ENCODE assay signal across 15 cellular contexts in the genomic region with DNA sequence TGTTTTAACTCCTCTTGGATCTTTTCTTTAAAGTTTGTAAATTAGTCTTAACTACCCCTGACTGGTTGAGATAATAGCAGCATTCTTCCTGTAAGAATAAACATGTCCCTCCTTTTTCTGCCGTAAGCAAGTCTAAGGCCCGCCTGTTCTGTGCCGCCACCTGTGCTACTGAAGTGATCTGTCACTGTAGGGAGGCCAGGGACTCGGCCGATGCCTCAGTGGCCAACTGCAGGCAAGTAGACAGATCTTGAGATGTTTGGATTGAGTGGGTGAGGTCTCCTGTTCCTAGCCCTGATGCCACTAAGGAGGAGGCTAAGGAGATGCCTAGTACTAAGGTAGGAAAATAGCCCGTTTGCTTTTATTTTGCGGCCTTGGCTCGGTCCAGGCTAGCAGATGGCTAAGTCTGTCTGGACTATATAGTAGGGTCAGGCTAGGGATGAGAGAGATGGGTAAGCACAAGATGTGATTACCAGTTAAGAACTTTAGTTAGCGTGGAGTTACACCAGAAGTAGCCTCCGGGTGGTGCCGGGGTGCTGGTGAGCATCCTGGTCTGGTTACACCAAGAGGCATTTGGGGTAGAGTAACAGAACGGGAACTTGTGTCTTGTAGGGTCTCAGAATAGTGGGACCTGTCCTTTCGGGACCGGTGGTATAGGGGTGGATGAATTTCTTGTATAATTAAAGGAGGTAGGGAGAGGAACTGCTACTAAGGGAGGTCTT.
A peak's percentile ranks its signal among the peaks of the same experiment; 100 is the strongest.
DNase-seq lines count a peak whose midpoint lies in the region; ATAC-seq and TF ChIP-seq lines count a peak whose summit lies in the region.
"Had no signal": no experiment of that assay in that cellular context is flagged by ENCODE, and none has a peak within 500 bp of the region (broad histone marks: within the 10 kb centered on the region; RNA-seq: fewer than 3 reads in every experiment).

No MANE protein-coding gene starts in this region.

- H3K9me3 ChIP-seq in HCT116 (ENCODE audit: control insufficient read depth in 1 of 2, insufficient read depth in 1 of 2, low read depth in 1 of 2, low read length in 2 of 2) = no peaks in the 10 kb centered on the region

- H3K4me3 ChIP-seq in HCT116 (replicated peaks in 1 of 2; ENCODE audit: low read depth in 1 of 2, low read length in 2 of 2) = no peak overlapping the region
- H3K4me3 ChIP-seq in mesendoderm (ENCODE audit: low read length) = no peak overlapping the region
- H3K4me3 ChIP-seq: BLaER1 treated with 17β-estradiol and CSF1 and Interleukin-3, amounts not matched to agents 10 nM and 100 nM had no signal

- no peak overlapping the region for H2BK120ac ChIP-seq in mesendoderm (ENCODE audit: low read depth, low read length)

- H4K20me1 ChIP-seq in HCT116 (ENCODE audit: insufficient read depth) = no peaks in the 10 kb centered on the region
- H4K20me1 ChIP-seq: BLaER1 treated with 17β-estradiol and CSF1 and Interleukin-3, amounts not matched to agents 10 nM and 100 nM had no signal

- H2AK5ac ChIP-seq in mesendoderm (ENCODE audit: low read length) = no peak overlapping the region

- no peak overlapping the region for H3K18ac ChIP-seq in mesendoderm (ENCODE audit: low read length)

- H3K4me3 Mint-ChIP-seq in chondrocyte (ENCODE audit: unreplicated experiment) (no peak overlapping the region), endothelial cell (ENCODE audit: unreplicated experiment) (no peak overlapping the region)
- H3K4me3 Mint-ChIP-seq: CD4-positive, CD25-positive, alpha-beta regulatory T cell had no signal

- H3K4me2 ChIP-seq in HCT116 (ENCODE audit: low read length) = no peak overlapping the region
- no peak overlapping the region for H3K4me2 ChIP-seq in mesendoderm (ENCODE audit: low read length)
- H3K4me2 ChIP-seq: BLaER1 treated with 17β-estradiol and CSF1 and Interleukin-3, amounts not matched to agents 10 nM and 100 nM had no signal

- TF ChIP-seq RAD21 in HCT116 (IDR thresholded peaks at IDR 0.05; ENCODE audit: low read depth) = peak; percentile 16; the same call in 1 of the 2 replicates

- no peaks in the 10 kb centered on the region for H3K79me2 ChIP-seq in HCT116 (ENCODE audit: insufficient read depth, low read length)
- no peaks in the 10 kb centered on the region for H3K79me2 ChIP-seq in mesendoderm (ENCODE audit: control insufficient read depth, insufficient read depth, low read length)

- no peaks in the 10 kb centered on the region for H3K36me3 Mint-ChIP-seq in chondrocyte (ENCODE audit: low read depth)
- peaks cover 14% of the 10 kb centered on the region for H3K36me3 Mint-ChIP-seq in endothelial cell (ENCODE audit: low read depth, unreplicated experiment)
- H3K36me3 Mint-ChIP-seq: CD4-positive, CD25-positive, alpha-beta regulatory T cell had no signal

- no peak for ATAC-seq in HCT116

- H3K4me1 ChIP-seq in HCT116 (ENCODE audit: control insufficient read depth in 1 of 2, insufficient read depth in 2 of 2, low read length in 2 of 2) (no peaks in the 10 kb centered on the region), mesendoderm (ENCODE audit: control insufficient read depth, low read depth, low read length) (no peaks in the 10 kb centered on the region)
- H3K4me1 ChIP-seq: BLaER1 treated with 17β-estradiol and CSF1 and Interleukin-3, amounts not matched to agents 10 nM and 100 nM had no signal

- RAD21 ChIA-PET in HCT116 (lab: Charles Lee; ENCODE audit: low non-redundant PET in 1 of 2, low total read pairs in 2 of 2, uncharacterized antibody in 2 of 2, unreplicated experiment in 2 of 2) = no interaction called here

- H2BK15ac ChIP-seq in mesendoderm (replicated peaks; ENCODE audit: low read depth) = no peak overlapping the region

- no peak overlapping the region for H3K4ac ChIP-seq in mesendoderm (ENCODE audit: low read depth, low read length)

- POLR2A ChIA-PET in HCT116 (lab: Charles Lee) = no interaction called here

- H3K27me3 Mint-ChIP-seq in chondrocyte (ENCODE audit: low read depth) = no peaks in the 10 kb centered on the region
- H3K27me3 Mint-ChIP-seq in endothelial cell (ENCODE audit: unreplicated experiment) = peaks cover 5% of the 10 kb centered on the region
- H3K27me3 Mint-ChIP-seq: CD4-positive, CD25-positive, alpha-beta regulatory T cell had no signal

- H3K4me1 Mint-ChIP-seq in chondrocyte (ENCODE audit: low read depth) (no peaks in the 10 kb centered on the region), endothelial cell (ENCODE audit: unreplicated experiment) (no peaks in the 10 kb centered on the region)
- H3K4me1 Mint-ChIP-seq: CD4-positive, CD25-positive, alpha-beta regulatory T cell had no signal

- H2BK5ac ChIP-seq in mesendoderm (ENCODE audit: low read length) = no peak overlapping the region

- no CpG with 5 or more reads among the region's 14 CpGs for WGBS in mesendoderm (ENCODE audit: extremely low coverage, insufficient coverage, low lambda C conversion rate)

- CTCF ChIA-PET in HCT116 (lab: Charles Lee) = no interaction called here

- H3K79me1 ChIP-seq in mesendoderm (ENCODE audit: low read length) = no peaks in the 10 kb centered on the region

- no peak overlapping the region for H3K56ac ChIP-seq in mesendoderm (ENCODE audit: low read length)

- H3K9me3 Mint-ChIP-seq in chondrocyte (ENCODE audit: low read depth) = peaks cover 37% of the 10 kb centered on the region
- peaks cover 17% of the 10 kb centered on the region for H3K9me3 Mint-ChIP-seq in endothelial cell (ENCODE audit: unreplicated experiment)

- H3K9ac ChIP-seq in HCT116 (ENCODE audit: low read length) (no peak overlapping the region), mesendoderm (ENCODE audit: low read length) (no peak overlapping the region)
- H3K9ac ChIP-seq: BLaER1 treated with 17β-estradiol and CSF1 and Interleukin-3, amounts not matched to agents 10 nM and 100 nM had no signal

- no peak overlapping the region for H3K23ac ChIP-seq in mesendoderm (ENCODE audit: low read length)

- TF ChIP-seq CTCF in 22Rv1 (IDR thresholded peaks at IDR 0.05) (0 out of 2 replicates have a peak, but pooled peaks have one; percentile 8), HCT116 (IDR thresholded peaks at IDR 0.05 in 2 of 3, conservative IDR thresholded peaks at IDR 0.05 in 1 of 3; ENCODE audit: borderline replicate concordance in 1 of 3, insufficient read depth in 1 of 3, low read depth in 2 of 3, low read length in 2 of 3) (peak in 1 of 3 experiments; percentile 18; a peak in 2 of 6 replicates), chondrocyte (IDR thresholded peaks at IDR 0.05) (no peak), endothelial cell (IDR thresholded peaks at IDR 0.05; ENCODE audit: unreplicated experiment) (no peak)

- H3K27ac ChIP-seq in 22Rv1 = no peak overlapping the region
- H3K27ac ChIP-seq in HCT116 (ENCODE audit: low read depth, low read length) = no peak overlapping the region
- H3K27ac ChIP-seq in mesendoderm (ENCODE audit: low read depth, low read length) = no peak overlapping the region
- H3K27ac ChIP-seq: BLaER1 treated with 17β-estradiol and CSF1 and Interleukin-3, amounts not matched to agents 10 nM and 100 nM had no signal

- H3K27me3 ChIP-seq in HCT116 (ENCODE audit: insufficient read depth, low read length) = no peaks in the 10 kb centered on the region
- no peaks in the 10 kb centered on the region for H3K27me3 ChIP-seq in mesendoderm (ENCODE audit: insufficient read depth, low read length, poor library complexity)
- H3K27me3 ChIP-seq: BLaER1 treated with 17β-estradiol and CSF1 and Interleukin-3, amounts not matched to agents 10 nM and 100 nM had no signal

- H4K5ac ChIP-seq in mesendoderm (ENCODE audit: low read length) = no peak overlapping the region

- no TSS peak for BruUV-seq in HCT116 (replicated peaks; lab: Mats Ljungman, UMichigan)

- H3K27ac Mint-ChIP-seq in chondrocyte (ENCODE audit: unreplicated experiment) = no peak overlapping the region
- H3K27ac Mint-ChIP-seq in endothelial cell (ENCODE audit: unreplicated experiment) = no peak overlapping the region
- H3K27ac Mint-ChIP-seq: CD4-positive, CD25-positive, alpha-beta regulatory T cell had no signal

- H3K9me2 ChIP-seq in HCT116 (ENCODE audit: insufficient read depth) = no peaks in the 10 kb centered on the region

- DNase-seq in HCT116 (ENCODE audit: low read depth, low spot score) = no peak
- DNase-seq in chondrocyte (ENCODE audit: low spot score) = peak; percentile 64
- peak; percentile 34 for DNase-seq in mesendoderm
- DNase-seq in endothelial cell (ENCODE audit: low spot score) = no peak
- DNase-seq in NCI-H1092 (lab: John Stamatoyannopoulos, UW) = no peak
- no peak for DNase-seq in activated CD4-positive, alpha-beta T cell treated with anti-CD3 and anti-CD28 coated beads for 1 hour
- DNase-seq: ACHN; CD4-positive, CD25-positive, alpha-beta regulatory T cell; DMS79 treated with DMSO at 0.1 percent for 48 hours; EL; GDM1; IMR-90; KBM-7 had no signal

- intact Hi-C loops in HCT116 (cut with micrococcal nuclease) = no loop called here

- TF ChIP-seq POLR2A in HCT116 (IDR thresholded peaks at IDR 0.05; ENCODE audit: borderline replicate concordance, extremely low read depth, insufficient read depth, insufficient read length) = no peak

- no peak overlapping the region for H2AFZ ChIP-seq in HCT116 (ENCODE audit: low read depth, low read length, poor library complexity, severe bottlenecking)

- H4K8ac ChIP-seq in mesendoderm (ENCODE audit: low read depth, low read length) = no peak overlapping the region

- H3K36me3 ChIP-seq in HCT116 (ENCODE audit: control insufficient read depth in 1 of 2, insufficient read depth in 2 of 2, low read length in 2 of 2) (no peaks in the 10 kb centered on the region), mesendoderm (ENCODE audit: control insufficient read depth, insufficient read depth, low read length) (no peaks in the 10 kb centered on the region)
- H3K36me3 ChIP-seq: BLaER1 treated with 17β-estradiol and CSF1 and Interleukin-3, amounts not matched to agents 10 nM and 100 nM had no signal

Comparison
In these comparisons a context has a peak if more than half of its experiments do, and no peak if none do; other contexts are left out.
1. DNase-seq: peak in chondrocyte (single experiment) and mesendoderm (single experiment); none in HCT116 (single experiment), endothelial cell (single experiment), NCI-H1092 (single experiment) and activated CD4-positive, alpha-beta T cell treated with anti-CD3 and anti-CD28 coated beads for 1 hour (single experiment).